In genomic region chr15:92889390-92890113, GRCh38 we compare ENCODE assay signal across 10 cellular contexts. TPM values are rescaled to one million over a fixed set of nuclear protein-coding genes. Genes with fewer than 3 reads are reported as not detected.
DNase-seq lines count a peak whose midpoint lies in the region; FAIRE-seq and TF ChIP-seq lines count a peak whose summit lies in the region.
"Had no signal": no experiment of that assay in that cellular context is flagged by ENCODE, and none has a peak within 500 bp of the region (broad histone marks: within the 10 kb centered on the region; RNA-seq: fewer than 3 reads in every experiment).

No MANE protein-coding gene starts in this region.

- H3K9ac ChIP-seq in kidney (ENCODE audit: low read length in 2 of 2) = no peak overlapping the region

- H3K27ac Mint-ChIP-seq in progenitor cell of endocrine pancreas = peak overlapping the region; percentile 80

- no TSS peak for BruUV-seq in PC-9 (replicated peaks; lab: Mats Ljungman, UMichigan)

- H3K4me3 Mint-ChIP-seq in progenitor cell of endocrine pancreas (ENCODE audit: low read depth) = no peak overlapping the region

- H3K27me3 Mint-ChIP-seq in progenitor cell of endocrine pancreas = no peaks in the 10 kb centered on the region

- 0 out of 2 replicates have a peak overlapping the region, but pooled peaks have one; percentile 12 for H3K27ac ChIP-seq in PC-9
- peak overlapping the region in 1 of 2 donors; percentile 63 for H3K27ac ChIP-seq in kidney (ENCODE audit: low read depth in 2 of 2, low read length in 2 of 2)

- no peak overlapping the region for H2AFZ ChIP-seq in PC-9

- no peaks in the 10 kb centered on the region; the same call in 1 of the 2 replicates for H3K27me3 ChIP-seq in PC-9 (ENCODE audit: insufficient read depth, low read depth)

- no peak overlapping the region for H3K4me2 ChIP-seq in PC-9

- H3K79me2 ChIP-seq in PC-9 (ENCODE audit: low read depth) = peaks cover 100% of the 10 kb centered on the region

- no peaks in the 10 kb centered on the region for H3K9me2 ChIP-seq in PC-9 (ENCODE audit: insufficient read depth)

- peaks cover 49% of the 10 kb centered on the region for H3K36me3 Mint-ChIP-seq in progenitor cell of endocrine pancreas (ENCODE audit: insufficient read depth)

- peaks cover 33% of the 10 kb centered on the region for H3K4me1 Mint-ChIP-seq in progenitor cell of endocrine pancreas (ENCODE audit: low read depth)

- H3K9me3 ChIP-seq in PC-9 (ENCODE audit: insufficient read depth, low read depth) (no peaks in the 10 kb centered on the region), kidney (ENCODE audit: control insufficient read depth in 1 of 2, low read length in 2 of 2) (no peaks in the 10 kb centered on the region)

- H3K4me3 ChIP-seq in PC-9 = no peak overlapping the region
- peak overlapping the region in 1 of 2 donors; percentile 19 for H3K4me3 ChIP-seq in kidney (ENCODE audit: low read length in 2 of 2)

- POLR2A ChIA-PET in PC-9 (lab: Charles Lee; ENCODE audit: unreplicated experiment) = interaction anchor here (0.7 kb wide), 1 partner anchor 31 kb away, joined by 7 read pairs; no protein-coding TSS in a partner anchor

- DNase-seq in PC-9 (no peak), cerebellar cortex (ENCODE audit: low spot score) (peak; percentile 16), progenitor cell of endocrine pancreas (ENCODE audit: low spot score, unreplicated experiment) (no peak), SW480 (ENCODE audit: low spot score) (no peak), kidney (no peak), AG08395 (ENCODE audit: low spot score) (no peak), inferior parietal cortex (ENCODE audit: extremely low spot score) (no peak)
- DNase-seq: NCI-H1694 treated with DMSO at 0.1 percent for 48 hours had no signal

- peaks cover 26% of the 10 kb centered on the region for H3K4me1 ChIP-seq in PC-9 (replicated peaks; ENCODE audit: insufficient read depth)
- peaks cover 6 to 7% of the 10 kb centered on the region in 2 donors for H3K4me1 ChIP-seq in kidney (ENCODE audit: control insufficient read depth in 1 of 2, insufficient read depth in 1 of 2, low read depth in 1 of 2, low read length in 2 of 2)

- FAIRE-seq in G401.6 (lab: Jason Lieb, UNC) = peak; percentile 17
- no peak for FAIRE-seq in kidney (lab: Jason Lieb, UNC)
- FAIRE-seq: endothelial cell of umbilical vein had no signal

- peaks cover 14% of the 10 kb centered on the region; the same call in 1 of the 2 replicates for H4K20me1 ChIP-seq in PC-9 (ENCODE audit: insufficient read depth)

- CTCF ChIA-PET in PC-9 (lab: Charles Lee) = no interaction called here

- peaks cover 83% of the 10 kb centered on the region for H3F3A ChIP-seq in PC-9 (ENCODE audit: insufficient read depth, low read depth)

- H3K36me3 ChIP-seq in PC-9 (ENCODE audit: low read depth) (peaks cover 87% of the 10 kb centered on the region), kidney (ENCODE audit: control insufficient read depth in 1 of 2, insufficient read depth in 2 of 2, low read length in 2 of 2) (peaks cover 15 to 29% of the 10 kb centered on the region in 2 donors)

- no peaks in the 10 kb centered on the region for H3K9me3 Mint-ChIP-seq in progenitor cell of endocrine pancreas (ENCODE audit: low read depth)

- no peak for TF ChIP-seq CTCF in PC-9 (conservative IDR thresholded peaks at IDR 0.05)
- no peak for TF ChIP-seq CTCF in progenitor cell of endocrine pancreas (IDR thresholded peaks at IDR 0.05; ENCODE audit: unreplicated experiment)
- TF ChIP-seq CTCF in kidney (IDR thresholded peaks at IDR 0.05; ENCODE audit: borderline replicate concordance, extremely low read depth, insufficient read depth) = no peak

- intact Hi-C loops in PC-9 (cut with micrococcal nuclease; ENCODE audit: unreplicated experiment) = loop anchor here (2.0 kb wide), 1 partner anchor 25 kb away; no protein-coding TSS in a partner anchor
- intact Hi-C loops in kidney (cut with DNase I) = no loop called here

RNA-seq across cellular contexts. Expression of gene CHD2, which starts 10.6 kb away (rescaled TPM):
- total RNA-seq in PC-9 (2021) (105 and 120 TPM in 2 replicates), progenitor cell of endocrine pancreas (145 and 159 TPM in 2 replicates), kidney (137 TPM)
- polyA plus RNA-seq in kidney (ENCODE audit: insufficient read depth, low read depth, low replicate concordance) = 22.5 TPM
